23 cellular contexts compared by ENCODE assay signal in the genomic region with DNA sequence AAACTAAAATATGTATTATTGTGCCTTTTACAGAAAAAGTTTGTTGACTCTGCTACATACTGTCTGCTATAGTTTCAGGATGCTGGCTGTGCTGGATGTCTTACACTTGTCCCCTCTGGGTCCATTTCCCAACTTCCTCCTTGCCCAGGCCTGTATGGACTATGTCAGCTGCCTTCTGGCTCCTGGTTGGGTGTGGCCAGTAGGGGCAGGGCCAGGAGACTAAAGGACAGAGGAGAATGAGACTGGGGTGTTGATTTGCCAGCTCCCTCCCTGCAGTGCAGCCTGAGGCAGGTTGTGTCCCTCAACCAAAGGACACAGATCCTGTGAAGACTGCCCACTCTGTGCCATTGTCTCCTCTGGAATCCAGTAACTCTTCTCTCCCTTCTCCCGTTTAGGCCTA.
DNase-seq lines count a peak whose midpoint lies in the region; ATAC-seq and TF ChIP-seq lines count a peak whose summit lies in the region.
"Had no signal": no experiment of that assay in that cellular context is flagged by ENCODE, and none has a peak within 500 bp of the region (broad histone marks: within the 10 kb centered on the region; RNA-seq: fewer than 3 reads in every experiment).

No MANE protein-coding gene starts in this region.

- no TSS peak for BruUV-seq in MCF 10A (replicated peaks; lab: Mats Ljungman, UMichigan)

- H3K36me3 ChIP-seq in breast epithelium = no peaks in the 10 kb centered on the region
- H3K36me3 ChIP-seq in tibial artery = no peaks in the 10 kb centered on the region
- H3K36me3 ChIP-seq: adrenal gland, thoracic aorta had no signal

- TF ChIP-seq POLR2A in breast epithelium (IDR thresholded peaks at IDR 0.05) = no peak

- TF ChIP-seq CTCF in MCF 10A (IDR thresholded peaks at IDR 0.05; ENCODE audit: unreplicated experiment) (no peak), breast epithelium (IDR thresholded peaks at IDR 0.05) (no peak), tibial artery (IDR thresholded peaks at IDR 0.05) (no peak)

- no peaks in the 10 kb centered on the region for H3K27me3 ChIP-seq in breast epithelium
- H3K27me3 ChIP-seq in tibial artery = no peaks in the 10 kb centered on the region
- H3K27me3 ChIP-seq: adrenal gland had no signal

- POLR2A ChIA-PET in MCF 10A (lab: Yijun Ruan, JAX) = interaction anchor here (0.7 kb wide), 2 partner anchors 92 to 556 kb away, joined by 3 to 5 read pairs; no protein-coding TSS in a partner anchor

- H3K9me3 ChIP-seq in breast epithelium (no peaks in the 10 kb centered on the region), tibial artery (peaks cover 0 to 4% (median 0%) of the 10 kb centered on the region in 3 donors)
- H3K9me3 ChIP-seq: adrenal gland, thoracic aorta had no signal

- H3K27ac ChIP-seq in breast epithelium (no peak overlapping the region), tibial artery (peak overlapping the region; percentile 45 to 55)
- H3K27ac ChIP-seq: adrenal gland, thoracic aorta had no signal

- peak overlapping the region; percentile 88 for H3K27ac Mint-ChIP-seq in MCF 10A (ENCODE audit: low read depth, unreplicated experiment)
- H3K27ac Mint-ChIP-seq: activated T-helper 17 cell treated with anti-CD3 and anti-CD28 coated beads, Interleukin-2, amount 50 U/mL, for 72 hours; CD4-positive, CD25-positive, alpha-beta regulatory T cell; stimulated activated memory B cell treated with anti-CD40 and anti-IgM and Interleukin-4, amounts not matched to agents 10 μg/mL and 1 μg/mL and 100 μg/mL, for 72 hours had no signal

- intact Hi-C loops in MCF 10A (cut with micrococcal nuclease) = no loop called here
- intact Hi-C loops in breast epithelium (cut with DNase I; ENCODE audit: low total_unique reads) = no loop called here
- intact Hi-C loops in tibial artery (cut with DNase I; ENCODE audit: low total_unique reads) = no loop called here

- no peaks in the 10 kb centered on the region for H3K36me3 Mint-ChIP-seq in MCF 10A (ENCODE audit: insufficient read depth, unreplicated experiment)
- H3K36me3 Mint-ChIP-seq: CD4-positive, CD25-positive, alpha-beta regulatory T cell; stimulated activated memory B cell treated with anti-CD40 and anti-IgM and Interleukin-4, amounts not matched to agents 10 μg/mL and 1 μg/mL and 100 μg/mL, for 72 hours had no signal

- H3K4me1 ChIP-seq in breast epithelium = no peaks in the 10 kb centered on the region
- H3K4me1 ChIP-seq in tibial artery = peaks cover 0 to 53% (median 9%) of the 10 kb centered on the region in 4 donors
- H3K4me1 ChIP-seq: adrenal gland had no signal

- H3K4me1 Mint-ChIP-seq in MCF 10A (ENCODE audit: insufficient read depth, unreplicated experiment) = peaks cover 29% of the 10 kb centered on the region
- H3K4me1 Mint-ChIP-seq: activated T-helper 17 cell treated with anti-CD3 and anti-CD28 coated beads, Interleukin-2, amount 50 U/mL, for 72 hours; CD4-positive, CD25-positive, alpha-beta regulatory T cell had no signal

- DNase-seq in MCF 10A (ENCODE audit: unreplicated experiment) (peak; percentile 51), breast epithelium (ENCODE audit: low spot score in 2 of 2) (no peak), SKM-1 treated with dmso at 0.1 percent for 144 hours (lab: John Stamatoyannopoulos, UW; ENCODE audit: unreplicated experiment) (peak; percentile 32), iPS-NIHi7 (ENCODE audit: extremely low spot score) (peak; percentile 43), tibial artery (peak in 1 of 2 donors; percentile 28), 8988T (no peak), Kasumi-1 (lab: John Stamatoyannopoulos, UW) (no peak)
- DNase-seq: ACHN; activated CD4-positive, alpha-beta T cell treated with anti-CD3 and anti-CD28 coated beads for 1 hour; CD4-positive, CD25-positive, alpha-beta regulatory T cell; DMS53; GOT3; IMR-90; MM.1S; NCI-H1930; NCI-H510A treated with DMSO at 0.1 percent for 48 hours; T1000 had no signal

- CTCF ChIA-PET in MCF 10A (lab: Yijun Ruan, JAX) = interaction anchor here (0.9 kb wide), 1 partner anchor 17 kb away, joined by 3 read pairs; no protein-coding TSS in a partner anchor

- H3K4me3 ChIP-seq in breast epithelium (no peak overlapping the region), tibial artery (no peak overlapping the region)
- H3K4me3 ChIP-seq: adrenal gland, thoracic aorta had no signal

- ATAC-seq in GM21360 (IDR thresholded peaks at IDR 0.05; ENCODE audit: unreplicated experiment) = no peak
- ATAC-seq: activated T-helper 17 cell treated with anti-CD3 and anti-CD28 coated beads, Interleukin-2, amount 50 U/mL, for 72 hours; stimulated activated memory B cell treated with anti-CD40 and anti-IgM and Interleukin-4, amounts not matched to agents 10 μg/mL and 1 μg/mL and 100 μg/mL, for 72 hours had no signal

- H3K4me3 Mint-ChIP-seq in MCF 10A (ENCODE audit: unreplicated experiment) = no peak overlapping the region
- H3K4me3 Mint-ChIP-seq: activated T-helper 17 cell treated with anti-CD3 and anti-CD28 coated beads, Interleukin-2, amount 50 U/mL, for 72 hours; CD4-positive, CD25-positive, alpha-beta regulatory T cell; nephron; stimulated activated memory B cell treated with anti-CD40 and anti-IgM and Interleukin-4, amounts not matched to agents 10 μg/mL and 1 μg/mL and 100 μg/mL, for 72 hours had no signal

- H3K27me3 Mint-ChIP-seq in MCF 10A (ENCODE audit: insufficient read depth, unreplicated experiment) = peaks cover 2% of the 10 kb centered on the region
- H3K27me3 Mint-ChIP-seq: activated T-helper 17 cell treated with anti-CD3 and anti-CD28 coated beads, Interleukin-2, amount 50 U/mL, for 72 hours; CD4-positive, CD25-positive, alpha-beta regulatory T cell had no signal

- no peaks in the 10 kb centered on the region for H3K9me3 Mint-ChIP-seq in MCF 10A (ENCODE audit: unreplicated experiment)
- H3K9me3 Mint-ChIP-seq: activated T-helper 17 cell treated with anti-CD3 and anti-CD28 coated beads, Interleukin-2, amount 50 U/mL, for 72 hours; nephron; stimulated activated memory B cell treated with anti-CD40 and anti-IgM and Interleukin-4, amounts not matched to agents 10 μg/mL and 1 μg/mL and 100 μg/mL, for 72 hours had no signal

Comparison
In these comparisons a context has a peak if more than half of its experiments do, and no peak if none do; other contexts are left out.
1. DNase-seq: peak in MCF 10A (single experiment), SKM-1 treated with dmso at 0.1 percent for 144 hours (single experiment) and iPS-NIHi7 (single experiment); none in breast epithelium (0 of 2), 8988T (single experiment) and Kasumi-1 (0 of 2).
2. H3K27ac ChIP-seq: peak in tibial artery (2 of 2); none in breast epithelium (0 of 2).